21 cellular contexts compared by ENCODE assay signal in the genomic region with DNA sequence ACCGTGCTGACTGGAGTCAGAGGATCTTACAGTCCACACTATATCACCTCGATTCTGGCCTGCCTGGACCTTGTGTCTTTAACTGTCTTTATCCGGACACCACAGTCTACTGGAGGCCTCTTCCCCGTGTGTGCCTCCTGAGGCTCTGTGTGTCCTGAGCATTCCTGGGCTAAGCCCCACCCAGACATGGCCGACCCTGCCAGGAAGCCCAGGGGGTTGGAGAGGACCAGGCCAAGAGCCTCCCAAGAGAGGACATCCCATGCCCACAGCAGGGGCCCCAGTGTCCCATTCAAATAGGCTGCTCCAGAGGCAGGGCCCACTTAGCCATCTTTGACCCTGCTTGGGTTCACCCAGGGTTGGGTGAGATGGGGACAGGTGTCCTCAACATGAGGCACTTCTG.
A peak's percentile ranks its signal among the peaks of the same experiment; 100 is the strongest.
DNase-seq lines count a peak whose midpoint lies in the region; ATAC-seq, FAIRE-seq and TF ChIP-seq lines count a peak whose summit lies in the region.
"Had no signal": no experiment of that assay in that cellular context is flagged by ENCODE, and none has a peak within 500 bp of the region (broad histone marks: within the 10 kb centered on the region; RNA-seq: fewer than 3 reads in every experiment).

No MANE protein-coding gene starts in this region.

- DNase-seq in IMR-90 (no peak), astrocyte (ENCODE audit: low read depth) (no peak), kidney (peak; percentile 59), spleen (peak; percentile 67), endodermal cell (no peak), NCI-H1694 (lab: John Stamatoyannopoulos, UW) (no peak), COR-L47 (lab: John Stamatoyannopoulos, UW) (no peak)
- no peak for DNase-seq in natural killer cell treated with Interleukin-12 subunit alpha and Interleukin-12 subunit beta and Interleukin-15 and Interleukin-18, amount 100 ng/mL, for 72 hours (ENCODE audit: low spot score)
- DNase-seq: C1 segment of cervical spinal cord; DMS 273 treated with DMSO at 0.1 percent for 48 hours; MM.1S; NCI-H1092; NCI-H146; NCI-H2081; NCI-H2171 treated with DMSO at 0.1 percent for 48 hours; NCI-H446 treated with DMSO at 0.1 percent for 48 hours; NK-92 treated with Interleukin-12 subunit alpha and Interleukin-12 subunit beta, amount 100 ng/mL, for 24 hours; Right ventricle myocardium superior had no signal

- H3K4me3 Mint-ChIP-seq in astrocyte (ENCODE audit: unreplicated experiment) (peak overlapping the region; percentile 31), endodermal cell (no peak overlapping the region)
- H3K4me3 Mint-ChIP-seq in natural killer cell treated with Interleukin-12 subunit alpha and Interleukin-12 subunit beta and Interleukin-15 and Interleukin-18, amount 100 ng/mL, for 72 hours: no peak overlapping the region

- no peak overlapping the region for H4K8ac ChIP-seq in IMR-90 (ENCODE audit: low read depth in 2 of 2, low read length in 2 of 2)

- H2AK9ac ChIP-seq in IMR-90 (replicated peaks; ENCODE audit: low read depth, low read length, poor library complexity): no peak overlapping the region

- no peak overlapping the region for H3K14ac ChIP-seq in IMR-90 (replicated peaks; ENCODE audit: low read depth, low read length)

- TF ChIP-seq POLR2A in IMR-90 (IDR thresholded peaks at IDR 0.05; ENCODE audit: low read depth, low read length) (no peak), spleen (IDR thresholded peaks at IDR 0.05) (no peak)

- POLR2A ChIA-PET in IMR-90 (lab: Charles Lee; ENCODE audit: unreplicated experiment): no interaction called here

- peaks cover 10% of the 10 kb centered on the region for H3K36me3 Mint-ChIP-seq in astrocyte (ENCODE audit: low read depth, unreplicated experiment)
- H3K36me3 Mint-ChIP-seq in endodermal cell (ENCODE audit: low read depth): no peaks in the 10 kb centered on the region
- H3K36me3 Mint-ChIP-seq in natural killer cell treated with Interleukin-12 subunit alpha and Interleukin-12 subunit beta and Interleukin-15 and Interleukin-18, amount 100 ng/mL, for 72 hours: peaks cover 12% of the 10 kb centered on the region

- no peak overlapping the region for H2BK120ac ChIP-seq in IMR-90 (ENCODE audit: low read depth, low read length)

- in situ Hi-C loops in IMR-90 (cut with MboI; ENCODE audit: low sequenced_read_pairs): no loop called here

- H3K9me3 ChIP-seq in IMR-90 (ENCODE audit: control insufficient read depth, insufficient read depth, low read length) (peaks cover 8% of the 10 kb centered on the region), astrocyte (ENCODE audit: insufficient read depth, low read depth, low read length) (peaks cover 5% of the 10 kb centered on the region), kidney (ENCODE audit: control insufficient read depth in 1 of 2, low read length in 2 of 2) (peaks cover 0 to 11% of the 10 kb centered on the region in 2 donors), spleen (peaks cover 0 to 23% (median 14%) of the 10 kb centered on the region in 8 donors), endodermal cell (ENCODE audit: control insufficient read depth, low read length) (peaks cover 12% of the 10 kb centered on the region)
- H3K9me3 ChIP-seq: HAP-1 had no signal

- H4K5ac ChIP-seq in IMR-90 (ENCODE audit: low read depth, low read length): no peak overlapping the region

- no TSS peak for BruUV-seq in IMR-90 (replicated peaks; lab: Mats Ljungman, UMichigan)

- H2BK20ac ChIP-seq in IMR-90 (ENCODE audit: low read depth, low read length): no peak overlapping the region

- no peak overlapping the region for H3K27ac ChIP-seq in IMR-90 (ENCODE audit: insufficient read depth, low read length)
- no peak overlapping the region for H3K27ac ChIP-seq in astrocyte (ENCODE audit: low read depth, low read length)
- H3K27ac ChIP-seq in kidney (ENCODE audit: low read depth in 2 of 2, low read length in 2 of 2): peak overlapping the region in 1 of 2 donors; percentile 69
- no peak overlapping the region for H3K27ac ChIP-seq in spleen
- no peak overlapping the region for H3K27ac ChIP-seq in endodermal cell (ENCODE audit: low read depth, low read length)
- H3K27ac ChIP-seq: Peyer's patch had no signal

- no peaks in the 10 kb centered on the region for H3K9me1 ChIP-seq in IMR-90 (ENCODE audit: insufficient read depth, low read length)

- dilution Hi-C loops in IMR-90 (cut with HindIII; ENCODE audit: low sequenced_read_pairs, unreplicated experiment): no loop called here

- no peak overlapping the region for H3K4ac ChIP-seq in IMR-90 (ENCODE audit: low read depth, low read length)

- no peak overlapping the region for H3K56ac ChIP-seq in IMR-90 (ENCODE audit: extremely low read depth, insufficient read depth, low read length)

- no peak for TF ChIP-seq CTCF in IMR-90 (conservative IDR thresholded peaks at IDR 0.05; ENCODE audit: low read depth, low read length)
- TF ChIP-seq CTCF in astrocyte (IDR thresholded peaks at IDR 0.05; ENCODE audit: insufficient read depth, low read depth, low read length): no peak
- TF ChIP-seq CTCF in kidney (IDR thresholded peaks at IDR 0.05; ENCODE audit: borderline replicate concordance, extremely low read depth, insufficient read depth): no peak
- no peak for TF ChIP-seq CTCF in spleen (IDR thresholded peaks at IDR 0.05 in 8 of 11, conservative IDR thresholded peaks at IDR 0.05 in 3 of 11)
- TF ChIP-seq CTCF in endodermal cell (conservative IDR thresholded peaks at IDR 0.05): no peak

- no peak overlapping the region for H3K9ac ChIP-seq in IMR-90 (ENCODE audit: low read depth, low read length)
- peak overlapping the region; percentile 7 for H3K9ac ChIP-seq in astrocyte (ENCODE audit: low read length)
- no peak overlapping the region for H3K9ac ChIP-seq in kidney (ENCODE audit: low read length in 2 of 2)
- H3K9ac ChIP-seq in endodermal cell (ENCODE audit: extremely low read depth, low read length, poor library complexity, severe bottlenecking): no peak overlapping the region

- H3K36me3 ChIP-seq in IMR-90 (ENCODE audit: control insufficient read depth, insufficient read depth, low read length): no peaks in the 10 kb centered on the region
- no peaks in the 10 kb centered on the region for H3K36me3 ChIP-seq in astrocyte (ENCODE audit: insufficient read depth, low read length)
- H3K36me3 ChIP-seq in kidney (ENCODE audit: control insufficient read depth in 1 of 2, insufficient read depth in 2 of 2, low read length in 2 of 2): no peaks in the 10 kb centered on the region
- H3K36me3 ChIP-seq in spleen: no peaks in the 10 kb centered on the region
- H3K36me3 ChIP-seq in endodermal cell (ENCODE audit: control insufficient read depth, insufficient read depth, low read length): no peaks in the 10 kb centered on the region
- H3K36me3 ChIP-seq: HAP-1, Peyer's patch had no signal

- TF ChIP-seq RAD21 in IMR-90 (IDR thresholded peaks at IDR 0.05; ENCODE audit: low read length): no peak

- H3K79me2 ChIP-seq in astrocyte (ENCODE audit: insufficient read depth, low read length): no peaks in the 10 kb centered on the region

- FAIRE-seq in astrocyte (lab: Jason Lieb, UNC) (no peak), kidney (lab: Jason Lieb, UNC) (no peak)
- FAIRE-seq: G401.6 had no signal

- WGBS in IMR-90 (ENCODE audit: extremely low coverage in 2 of 2, insufficient read length in 1 of 2), 2 experiments: 56% methylated on average over 2 of the region's 5 CpGs; no CpG with 5 or more reads in 1 of the 2 experiments
- 71 to 81% (median 79%) methylated on average over 5 of the region's 5 CpGs for WGBS in spleen, 5 donors
- WGBS in endodermal cell (ENCODE audit: insufficient coverage in 1 of 2, insufficient read length in 1 of 2), 2 experiments: 84 to 85% methylated on average over 5 of the region's 5 CpGs

- peak; percentile 12; the same call in 1 of the 2 replicates for ATAC-seq in IMR-90 (ENCODE audit: low read depth)
- no peak for ATAC-seq in natural killer cell treated with Interleukin-12 subunit alpha and Interleukin-12 subunit beta and Interleukin-15 and Interleukin-18, amount 100 ng/mL, for 72 hours

- H3K18ac ChIP-seq in IMR-90 (ENCODE audit: low read depth, low read length): no peak overlapping the region

- no peak overlapping the region for H2AK5ac ChIP-seq in IMR-90 (ENCODE audit: low read depth, low read length)

- peaks cover 28% of the 10 kb centered on the region for H3K27me3 Mint-ChIP-seq in astrocyte (ENCODE audit: low read depth, unreplicated experiment)
- peaks cover 8% of the 10 kb centered on the region for H3K27me3 Mint-ChIP-seq in endodermal cell (ENCODE audit: insufficient read depth)
- H3K27me3 Mint-ChIP-seq in natural killer cell treated with Interleukin-12 subunit alpha and Interleukin-12 subunit beta and Interleukin-15 and Interleukin-18, amount 100 ng/mL, for 72 hours: peaks cover 31 to 64% of the 10 kb centered on the region in 2 donors

- H2AFZ ChIP-seq in IMR-90 (replicated peaks; ENCODE audit: low read length, poor library complexity) (no peak overlapping the region), astrocyte (ENCODE audit: low read depth, low read length) (no peak overlapping the region)

- H3K4me2 ChIP-seq in IMR-90 (ENCODE audit: low read depth, low read length) (no peak overlapping the region), astrocyte (ENCODE audit: low read length) (peak overlapping the region; percentile 57)

- H3K79me1 ChIP-seq in IMR-90 (ENCODE audit: low read depth in 1 of 2, low read length in 2 of 2): no peaks in the 10 kb centered on the region

- H3K27ac Mint-ChIP-seq in astrocyte (ENCODE audit: unreplicated experiment) (no peak overlapping the region), endodermal cell (no peak overlapping the region)
- H3K27ac Mint-ChIP-seq in natural killer cell treated with Interleukin-12 subunit alpha and Interleukin-12 subunit beta and Interleukin-15 and Interleukin-18, amount 100 ng/mL, for 72 hours: no peak overlapping the region

- H2BK15ac ChIP-seq in IMR-90 (ENCODE audit: low read depth, low read length): no peak overlapping the region

- H3K4me1 Mint-ChIP-seq in astrocyte (ENCODE audit: low read depth, unreplicated experiment) (peaks cover 13% of the 10 kb centered on the region), endodermal cell (no peaks in the 10 kb centered on the region)
- H3K4me1 Mint-ChIP-seq in natural killer cell treated with Interleukin-12 subunit alpha and Interleukin-12 subunit beta and Interleukin-15 and Interleukin-18, amount 100 ng/mL, for 72 hours (ENCODE audit: low read depth in 2 of 2): peaks cover 6 to 9% of the 10 kb centered on the region in 2 donors

- no peak overlapping the region for H2BK5ac ChIP-seq in IMR-90 (ENCODE audit: low read depth, low read length, poor library complexity, severe bottlenecking)

- H4K20me1 ChIP-seq in IMR-90 (ENCODE audit: insufficient read depth, low read length) (no peaks in the 10 kb centered on the region), astrocyte (ENCODE audit: insufficient read depth, low read length) (no peaks in the 10 kb centered on the region)

- intact Hi-C loops in IMR-90 (cut with micrococcal nuclease): no loop called here
- intact Hi-C loops in kidney (cut with DNase I): no loop called here
- intact Hi-C loops in spleen (cut with DNase I; ENCODE audit: low total_unique reads): no loop called here

- peaks cover 5% of the 10 kb centered on the region for H3K4me1 ChIP-seq in IMR-90 (ENCODE audit: control insufficient read depth, insufficient read depth, low read length)
- H3K4me1 ChIP-seq in astrocyte (ENCODE audit: insufficient read depth, low read length): peaks cover 20% of the 10 kb centered on the region
- H3K4me1 ChIP-seq in kidney (ENCODE audit: control insufficient read depth in 1 of 2, insufficient read depth in 1 of 2, low read depth in 1 of 2, low read length in 2 of 2): peaks cover 0 to 2% of the 10 kb centered on the region in 2 donors
- H3K4me1 ChIP-seq in spleen: no peaks in the 10 kb centered on the region
- H3K4me1 ChIP-seq in endodermal cell (ENCODE audit: control insufficient read depth, insufficient read depth, low read length): no peaks in the 10 kb centered on the region
- H3K4me1 ChIP-seq: HAP-1, Peyer's patch had no signal

- H3K27me3 ChIP-seq in IMR-90 (ENCODE audit: control insufficient read depth, insufficient read depth, low read length) (no peaks in the 10 kb centered on the region; the same call in 1 of the 2 replicates), astrocyte (ENCODE audit: insufficient read depth, low read length) (no peaks in the 10 kb centered on the region), spleen (replicated peaks in 1 of 7) (peaks cover 0 to 54% (median 0%) of the 10 kb centered on the region in 7 donors), endodermal cell (ENCODE audit: control insufficient read depth, insufficient read depth, low read length, poor library complexity, severe bottlenecking) (no peaks in the 10 kb centered on the region)
- H3K27me3 ChIP-seq: Peyer's patch had no signal

- H3K23ac ChIP-seq in IMR-90 (ENCODE audit: low read depth, low read length): no peak overlapping the region

- H3K9me3 Mint-ChIP-seq in astrocyte (ENCODE audit: unreplicated experiment): peaks cover 36% of the 10 kb centered on the region
- H3K9me3 Mint-ChIP-seq in endodermal cell: peaks cover 35% of the 10 kb centered on the region
- H3K9me3 Mint-ChIP-seq in natural killer cell treated with Interleukin-12 subunit alpha and Interleukin-12 subunit beta and Interleukin-15 and Interleukin-18, amount 100 ng/mL, for 72 hours: peaks cover 9% of the 10 kb centered on the region

- H4K91ac ChIP-seq in IMR-90 (ENCODE audit: insufficient read depth, low read depth, low read length): no peak overlapping the region

- CTCF ChIA-PET in IMR-90 (lab: Yijun Ruan, JAX): no interaction called here

- no peak overlapping the region for H3K4me3 ChIP-seq in IMR-90 (ENCODE audit: insufficient read depth, low read depth, low read length)
- H3K4me3 ChIP-seq in astrocyte (ENCODE audit: insufficient read depth, low read depth, low read length): no peak overlapping the region
- H3K4me3 ChIP-seq in kidney (ENCODE audit: low read length in 2 of 2): no peak overlapping the region
- H3K4me3 ChIP-seq in spleen: no peak overlapping the region
- no peak overlapping the region for H3K4me3 ChIP-seq in endodermal cell (ENCODE audit: low read length)
- H3K4me3 ChIP-seq: HAP-1, Peyer's patch had no signal

Comparison
In these comparisons a context has a peak if more than half of its experiments do, and no peak if none do; other contexts are left out.
1. DNase-seq: peak in kidney (single experiment) and spleen (single experiment); none in IMR-90 (single experiment), astrocyte (single experiment), endodermal cell (single experiment), NCI-H1694 (single experiment), COR-L47 (single experiment) and natural killer cell treated with Interleukin-12 subunit alpha and Interleukin-12 subunit beta and Interleukin-15 and Interleukin-18, amount 100 ng/mL, for 72 hours (single experiment).